18 cellular contexts compared by ENCODE assay signal in genomic region chr2:20758997-20759396, GRCh38.
A peak's percentile ranks its signal among the peaks of the same experiment; 100 is the strongest.
DNase-seq lines count a peak whose midpoint lies in the region; ATAC-seq and TF ChIP-seq lines count a peak whose summit lies in the region.
"Had no signal": no experiment of that assay in that cellular context is flagged by ENCODE, and none has a peak within 500 bp of the region (broad histone marks: within the 10 kb centered on the region; RNA-seq: fewer than 3 reads in every experiment).

No MANE protein-coding gene starts in this region.

- ATAC-seq in HG02623 (IDR thresholded peaks at IDR 0.05; ENCODE audit: unreplicated experiment) (peak; percentile 83), HG03175 (IDR thresholded peaks at IDR 0.05; ENCODE audit: unreplicated experiment) (peak; percentile 90)
- ATAC-seq in stimulated activated naive B cell treated with anti-CD40 and anti-IgM and Interleukin-4, amounts not matched to agents 10 μg/mL and 1 μg/mL and 100 μg/mL, for 72 hours (replicated peaks): peak; percentile 44 to 88
- ATAC-seq: CD8-positive, alpha-beta T cell; Panc1; T-cell had no signal

- no peaks in the 10 kb centered on the region for H3K9me3 Mint-ChIP-seq in activated CD4-positive, alpha-beta T cell treated with anti-CD3 and anti-CD28 coated beads, Interleukin-2, amount 10 ng/mL, durations not matched to agents 24 days and 14 days
- H3K9me3 Mint-ChIP-seq in stimulated activated naive B cell treated with anti-CD40 and anti-IgM and Interleukin-4, amounts not matched to agents 10 μg/mL and 1 μg/mL and 100 μg/mL, for 72 hours: peaks cover 4 to 5% of the 10 kb centered on the region in 2 donors

- H3K4me3 ChIP-seq in HAP-1: no peak overlapping the region
- H3K4me3 ChIP-seq in thyroid gland (replicated peaks in 1 of 3): no peak overlapping the region

- peaks cover 8% of the 10 kb centered on the region for H3K4me1 Mint-ChIP-seq in activated CD4-positive, alpha-beta T cell treated with anti-CD3 and anti-CD28 coated beads, Interleukin-2, amount 10 ng/mL, durations not matched to agents 24 days and 14 days
- peaks cover 13 to 14% of the 10 kb centered on the region in 2 donors for H3K4me1 Mint-ChIP-seq in stimulated activated naive B cell treated with anti-CD40 and anti-IgM and Interleukin-4, amounts not matched to agents 10 μg/mL and 1 μg/mL and 100 μg/mL, for 72 hours

- WGBS in thyroid gland, 2 donors: 90 to 98% methylated on average over 1 of the region's 1 CpG

- H3K4me1 ChIP-seq in HAP-1: no peaks in the 10 kb centered on the region
- H3K4me1 ChIP-seq in thyroid gland: no peaks in the 10 kb centered on the region

- H3K27me3 Mint-ChIP-seq in activated CD4-positive, alpha-beta T cell treated with anti-CD3 and anti-CD28 coated beads, Interleukin-2, amount 10 ng/mL, durations not matched to agents 24 days and 14 days: no peaks in the 10 kb centered on the region
- no peaks in the 10 kb centered on the region for H3K27me3 Mint-ChIP-seq in stimulated activated naive B cell treated with anti-CD40 and anti-IgM and Interleukin-4, amounts not matched to agents 10 μg/mL and 1 μg/mL and 100 μg/mL, for 72 hours
- H3K27me3 Mint-ChIP-seq: T-cell had no signal

- no peaks in the 10 kb centered on the region for H3K36me3 ChIP-seq in HAP-1 (replicated peaks)
- H3K36me3 ChIP-seq in thyroid gland: no peaks in the 10 kb centered on the region

- no peaks in the 10 kb centered on the region for H3K27me3 ChIP-seq in HAP-1 (ENCODE audit: low read depth)
- no peaks in the 10 kb centered on the region for H3K27me3 ChIP-seq in thyroid gland

- no peak for DNase-seq in activated CD4-positive, alpha-beta T cell treated with anti-CD3 and anti-CD28 coated beads, Interleukin-2, amount 10 ng/mL, durations not matched to agents 24 days and 14 days
- DNase-seq in activated CD4-positive, alpha-beta T cell treated with anti-CD3 and anti-CD28 coated beads for 4 hours: no peak
- no peak for DNase-seq in stimulated activated naive B cell treated with anti-CD40 and anti-IgM and Interleukin-4, amounts not matched to agents 10 μg/mL and 1 μg/mL and 100 μg/mL, for 72 hours
- DNase-seq in hepatic stellate cell (ENCODE audit: low spot score): no peak
- no peak for DNase-seq in HAP-1 (ENCODE audit: low spot score in 2 of 2)
- DNase-seq in thyroid gland: no peak
- DNase-seq: activated CD4-positive, CD25-positive, alpha-beta regulatory T cell treated with anti-CD3 and anti-CD28 coated beads, Interleukin-2, amount 50 U/mL, for 72 hours; CD8-positive, alpha-beta T cell; glutamatergic neuron; GOT3; NCI-H187; NCI-H524 treated with DMSO at 0.1 percent for 48 hours; nucleus accumbens; T-cell had no signal

- TF ChIP-seq CTCF in thyroid gland (IDR thresholded peaks at IDR 0.05): no peak

- in situ Hi-C loops in HAP-1 (cut with MboI; ENCODE audit: low sequenced_read_pairs): no loop called here

- H3K4me3 Mint-ChIP-seq in activated CD4-positive, alpha-beta T cell treated with anti-CD3 and anti-CD28 coated beads, Interleukin-2, amount 10 ng/mL, durations not matched to agents 24 days and 14 days: no peak overlapping the region
- no peak overlapping the region for H3K4me3 Mint-ChIP-seq in stimulated activated naive B cell treated with anti-CD40 and anti-IgM and Interleukin-4, amounts not matched to agents 10 μg/mL and 1 μg/mL and 100 μg/mL, for 72 hours
- H3K4me3 Mint-ChIP-seq: CD8-positive, alpha-beta T cell; T-cell had no signal

- peaks cover 15% of the 10 kb centered on the region for H3K36me3 Mint-ChIP-seq in activated CD4-positive, alpha-beta T cell treated with anti-CD3 and anti-CD28 coated beads, Interleukin-2, amount 10 ng/mL, durations not matched to agents 24 days and 14 days (ENCODE audit: low read depth)
- H3K36me3 Mint-ChIP-seq in stimulated activated naive B cell treated with anti-CD40 and anti-IgM and Interleukin-4, amounts not matched to agents 10 μg/mL and 1 μg/mL and 100 μg/mL, for 72 hours: peaks cover 36 to 37% of the 10 kb centered on the region in 2 donors

- no peak for TF ChIP-seq POLR2A in thyroid gland (IDR thresholded peaks at IDR 0.05)

- intact Hi-C loops in activated CD4-positive, alpha-beta T cell treated with anti-CD3 and anti-CD28 coated beads, Interleukin-2, amount 10 ng/mL, durations not matched to agents 24 days and 14 days (cut with micrococcal nuclease): loop anchor here (10.0 kb wide), 1 partner anchor 94 kb away; the partner anchor contains the start of gene GDF7
- intact Hi-C loops in thyroid gland (cut with DNase I): no loop called here

- H3K9me3 ChIP-seq in HAP-1 (no peaks in the 10 kb centered on the region), thyroid gland (no peaks in the 10 kb centered on the region)

- no peak overlapping the region for H3K27ac ChIP-seq in thyroid gland
- H3K27ac ChIP-seq: 22Rv1 had no signal

- peak overlapping the region; percentile 34 for H3K27ac Mint-ChIP-seq in activated CD4-positive, alpha-beta T cell treated with anti-CD3 and anti-CD28 coated beads, Interleukin-2, amount 10 ng/mL, durations not matched to agents 24 days and 14 days
- peak overlapping the region; percentile 43 for H3K27ac Mint-ChIP-seq in stimulated activated naive B cell treated with anti-CD40 and anti-IgM and Interleukin-4, amounts not matched to agents 10 μg/mL and 1 μg/mL and 100 μg/mL, for 72 hours
- H3K27ac Mint-ChIP-seq: CD8-positive, alpha-beta T cell; T-cell had no signal
